In genomic region chr4:172770787-172771186, GRCh38 we compare ENCODE assay signal across 28 cellular contexts.
"Had no signal": no experiment of that assay in that cellular context is flagged by ENCODE, and none has a peak within 500 bp of the region (broad histone marks: within the 10 kb centered on the region; RNA-seq: fewer than 3 reads in every experiment).

No MANE protein-coding gene starts in this region.

- H3K36me3 ChIP-seq: colonic mucosa, esophagus muscularis mucosa, esophagus squamous epithelium, gastrocnemius medialis, gastroesophageal sphincter, heart left ventricle, heart right ventricle had no signal

- ATAC-seq: effector memory CD8-positive, alpha-beta T cell; esophagus mucosa; foreskin keratinocyte; gastrocnemius medialis; gastroesophageal sphincter; heart left ventricle; heart right ventricle had no signal

- FAIRE-seq: colon, endometrium, endothelial cell of umbilical vein, frontal cortex had no signal

- H3K9me3 ChIP-seq: colonic mucosa, esophagus muscularis mucosa, esophagus squamous epithelium, gastrocnemius medialis, gastroesophageal sphincter, heart right ventricle had no signal

- H3K27me3 ChIP-seq: colonic mucosa, dorsolateral prefrontal cortex, esophagus muscularis mucosa, foreskin keratinocyte, gastrocnemius medialis, gastroesophageal sphincter, heart right ventricle, hepatocyte had no signal

- H3K27ac ChIP-seq: colonic mucosa, coronary artery, dorsolateral prefrontal cortex, epithelial cell of prostate, esophagus muscularis mucosa, esophagus squamous epithelium, foreskin keratinocyte, gastrocnemius medialis, gastroesophageal sphincter, heart left ventricle, heart right ventricle, hepatocyte had no signal

- H3K4me1 ChIP-seq: colonic mucosa, esophagus muscularis mucosa, esophagus squamous epithelium, foreskin keratinocyte, gastrocnemius medialis, gastroesophageal sphincter, heart left ventricle, heart right ventricle had no signal

- H3K79me2 ChIP-seq: hepatocyte had no signal

- H2AFZ ChIP-seq: hepatocyte had no signal

- H3K4me3 ChIP-seq: colonic mucosa, coronary artery, dorsolateral prefrontal cortex, esophagus muscularis mucosa, esophagus squamous epithelium, gastrocnemius medialis, gastroesophageal sphincter, heart left ventricle, heart right ventricle, hepatocyte had no signal

- H3K4me2 ChIP-seq: hepatocyte had no signal

- DNase-seq: colonic mucosa; cortex of kidney; dorsolateral prefrontal cortex; effector CD4-positive, alpha-beta T cell; effector CD8-positive, alpha-beta T cell; effector memory CD4-positive, alpha-beta T cell; effector memory CD8-positive, alpha-beta T cell; endodermal cell; erythroblast; esophagus squamous epithelium; foreskin fibroblast; foreskin keratinocyte; foreskin melanocyte; gastrocnemius medialis; glutamatergic neuron; head of caudate nucleus; heart left ventricle; heart right ventricle had no signal
